Comparison of ENCODE assay signal across 9 cellular contexts in genomic region chr9:92963831-92964606, GRCh38. TPM values are rescaled to one million over a fixed set of nuclear protein-coding genes. Genes with fewer than 3 reads are reported as not detected.
DNase-seq lines count a peak whose midpoint lies in the region; ATAC-seq lines count a peak whose summit lies in the region.
"Had no signal": no experiment of that assay in that cellular context is flagged by ENCODE, and none has a peak within 500 bp of the region (broad histone marks: within the 10 kb centered on the region; RNA-seq: fewer than 3 reads in every experiment).

No MANE protein-coding gene starts in this region.

- peak overlapping the region; percentile 86 to 97 for H3K4me3 ChIP-seq in CD4-positive, alpha-beta memory T cell (ENCODE audit: low read length in 2 of 2)
- H3K4me3 ChIP-seq in Jurkat, Clone E6-1 (ENCODE audit: low read length) = peak overlapping the region; percentile 70
- H3K4me3 ChIP-seq: cardiac muscle cell had no signal

- peaks cover 0 to 7% (median 1%) of the 10 kb centered on the region in 8 donors for H3K9me3 Mint-ChIP-seq in CD4-positive, alpha-beta memory T cell
- peaks cover 13% of the 10 kb centered on the region for H3K9me3 Mint-ChIP-seq in activated CD4-positive, alpha-beta memory T cell treated with anti-CD3 and anti-CD28 coated beads, Interleukin-2, amount 10 ng/mL, durations not matched to agents 7 days and 5 days

- H3K36me3 Mint-ChIP-seq in CD4-positive, alpha-beta memory T cell = peaks cover 31 to 48% of the 10 kb centered on the region in 2 donors
- peaks cover 64% of the 10 kb centered on the region for H3K36me3 Mint-ChIP-seq in activated CD4-positive, alpha-beta memory T cell treated with anti-CD3 and anti-CD28 coated beads, Interleukin-2, amount 10 ng/mL, durations not matched to agents 7 days and 5 days (ENCODE audit: low read depth)

- H3K27ac ChIP-seq in CD4-positive, alpha-beta memory T cell (ENCODE audit: low read depth, low read length) = peak overlapping the region; percentile 84
- H3K27ac ChIP-seq: cardiac muscle cell had no signal

- no peaks in the 10 kb centered on the region for H3K27me3 Mint-ChIP-seq in CD4-positive, alpha-beta memory T cell
- H3K27me3 Mint-ChIP-seq in activated CD4-positive, alpha-beta memory T cell treated with anti-CD3 and anti-CD28 coated beads, Interleukin-2, amount 10 ng/mL, durations not matched to agents 7 days and 5 days = no peaks in the 10 kb centered on the region

- peak overlapping the region; percentile 93 to 99 (median 94) for H3K4me3 Mint-ChIP-seq in CD4-positive, alpha-beta memory T cell
- H3K4me3 Mint-ChIP-seq in activated CD4-positive, alpha-beta memory T cell treated with anti-CD3 and anti-CD28 coated beads, Interleukin-2, amount 10 ng/mL, durations not matched to agents 7 days and 5 days = peak overlapping the region; percentile 85

- H3K27ac Mint-ChIP-seq in CD4-positive, alpha-beta memory T cell = peak overlapping the region; percentile 96 to 100 (median 98)
- H3K27ac Mint-ChIP-seq in activated CD4-positive, alpha-beta memory T cell treated with anti-CD3 and anti-CD28 coated beads, Interleukin-2, amount 10 ng/mL, durations not matched to agents 7 days and 5 days = peak overlapping the region; percentile 98

- no peaks in the 10 kb centered on the region for H3K9me3 ChIP-seq in CD4-positive, alpha-beta memory T cell (ENCODE audit: control insufficient read depth in 1 of 2, low read length in 2 of 2)

- H3K27me3 ChIP-seq in CD4-positive, alpha-beta memory T cell (ENCODE audit: insufficient read depth, low read length) = no peaks in the 10 kb centered on the region

- H3K4me1 ChIP-seq in CD4-positive, alpha-beta memory T cell (ENCODE audit: insufficient read depth, low read length) = peaks cover 81% of the 10 kb centered on the region

- DNase-seq in CD4-positive, alpha-beta memory T cell = peak; percentile 87 to 92 (median 90)
- DNase-seq in Jurkat, Clone E6-1 (ENCODE audit: low read depth, low spot score) = peak; percentile 74
- DNase-seq in activated CD4-positive, alpha-beta memory T cell treated with anti-CD3 and anti-CD28 coated beads, Interleukin-2, amount 10 ng/mL, durations not matched to agents 7 days and 5 days = peak; percentile 84
- peak; percentile 76 for DNase-seq in Right ventricle myocardium inferior (ENCODE audit: missing footprints)
- DNase-seq in stimulated activated CD4-positive, alpha-beta T cell treated with anti-CD3 and anti-CD28 coated beads, Interleukin-4, amount 100 ng/mL, for 24 hours = peak; percentile 74
- DNase-seq in NCI-H128 (lab: John Stamatoyannopoulos, UW; ENCODE audit: unreplicated experiment) = no peak
- DNase-seq in NCI-H526 (lab: John Stamatoyannopoulos, UW) = no peak

- no peaks in the 10 kb centered on the region for H3K36me3 ChIP-seq in CD4-positive, alpha-beta memory T cell (ENCODE audit: insufficient read depth, low read length)
- H3K36me3 ChIP-seq: cardiac muscle cell had no signal

- H3K4me1 Mint-ChIP-seq in CD4-positive, alpha-beta memory T cell = peaks cover 30 to 90% (median 56%) of the 10 kb centered on the region in 4 donors
- H3K4me1 Mint-ChIP-seq in activated CD4-positive, alpha-beta memory T cell treated with anti-CD3 and anti-CD28 coated beads, Interleukin-2, amount 10 ng/mL, durations not matched to agents 7 days and 5 days = peaks cover 63% of the 10 kb centered on the region

- CTCF ChIA-PET in CD4-positive, alpha-beta memory T cell (lab: Charles Lee; ENCODE audit: partially characterized antibody) = interaction anchor here (0.6 to 6.6 kb wide), 8 partner anchors 10 to 246 kb away, joined by 3 to 37 read pairs (median 4); no protein-coding TSS in a partner anchor
- CTCF ChIA-PET in activated CD4-positive, alpha-beta memory T cell treated with anti-CD3 and anti-CD28 coated beads, Interleukin-2, amount 10 ng/mL, durations not matched to agents 7 days and 5 days (lab: Charles Lee) = interaction anchor here (1.6 kb wide), 2 partner anchors 9 to 39 kb away, joined by 5 to 11 read pairs; no protein-coding TSS in a partner anchor

- ATAC-seq in GM21390 (IDR thresholded peaks at IDR 0.05; ENCODE audit: unreplicated experiment) = peak; percentile 61
- ATAC-seq in Right ventricle myocardium inferior = no peak

- POLR2A ChIA-PET in CD4-positive, alpha-beta memory T cell (lab: Charles Lee; ENCODE audit: partially characterized antibody) = interaction anchor here (0.5 to 15.5 kb wide), 34 partner anchors 12 to 602 kb away, joined by 3 to 304 read pairs (median 4); partner anchors contain the start of genes BICD2, CARD19, FGD3 and NINJ1
- POLR2A ChIA-PET in activated CD4-positive, alpha-beta memory T cell treated with anti-CD3 and anti-CD28 coated beads, Interleukin-2, amount 10 ng/mL, durations not matched to agents 7 days and 5 days (lab: Charles Lee) = interaction anchor here (0.6 to 5.9 kb wide), 18 partner anchors 9 to 602 kb away, joined by 3 to 118 read pairs (median 6); partner anchors contain the start of genes FAM120AOS, IPPK and NINJ1

- intact Hi-C loops in CD4-positive, alpha-beta memory T cell (cut with micrococcal nuclease) = loop anchor here (1.0 to 5.0 kb wide), 6 partner anchors 10 to 603 kb away; partner anchors contain the start of gene ZNF484
- intact Hi-C loops in Right ventricle myocardium inferior (cut with DNase I) = no loop called here

RNA-seq across cellular contexts. Expression of gene FGD3, which starts 16.7 kb away (rescaled TPM):
- 100 to 1,000 TPM; 256 to 272 TPM for total RNA-seq in CD4-positive, alpha-beta memory T cell
- polyA plus RNA-seq in CD4-positive, alpha-beta memory T cell = 100 to 1,000 TPM in 1 of 2 donors, 10 to 100 TPM in 1; 52.7 to 146 TPM
- 19.3 TPM for polyA plus RNA-seq in Jurkat, Clone E6-1 (2012; ENCODE audit: insufficient read depth, insufficient read length)
- 100 to 1,000 TPM; 102 to 104 TPM for total RNA-seq in activated CD4-positive, alpha-beta memory T cell treated with anti-CD3 and anti-CD28 coated beads, Interleukin-2, amount 10 ng/mL, durations not matched to agents 7 days and 5 days
- total RNA-seq in Right ventricle myocardium inferior = 3.0 TPM
- polyA plus RNA-seq: cardiac muscle cell had no signal

Comparison
In these comparisons a context has a peak if more than half of its experiments do, and no peak if none do; other contexts are left out.
1. DNase-seq: peak in CD4-positive, alpha-beta memory T cell (5 of 5), Jurkat, Clone E6-1 (single experiment), activated CD4-positive, alpha-beta memory T cell treated with anti-CD3 and anti-CD28 coated beads, Interleukin-2, amount 10 ng/mL, durations not matched to agents 7 days and 5 days (single experiment), Right ventricle myocardium inferior (single experiment) and stimulated activated CD4-positive, alpha-beta T cell treated with anti-CD3 and anti-CD28 coated beads, Interleukin-4, amount 100 ng/mL, for 24 hours (single experiment); none in NCI-H128 (single experiment) and NCI-H526 (0 of 2).
2. RNA of gene FGD3, which starts 16.7 kb away (total RNA-seq): 256 to 272 TPM in CD4-positive, alpha-beta memory T cell and 102 to 104 TPM in activated CD4-positive, alpha-beta memory T cell treated with anti-CD3 and anti-CD28 coated beads, Interleukin-2, amount 10 ng/mL, durations not matched to agents 7 days and 5 days; 3.0 TPM in Right ventricle myocardium inferior (single experiment); every median in the first group is over 10 times any median in the second.